ENCODE assay signal across 32 cellular contexts in the genomic region with DNA sequence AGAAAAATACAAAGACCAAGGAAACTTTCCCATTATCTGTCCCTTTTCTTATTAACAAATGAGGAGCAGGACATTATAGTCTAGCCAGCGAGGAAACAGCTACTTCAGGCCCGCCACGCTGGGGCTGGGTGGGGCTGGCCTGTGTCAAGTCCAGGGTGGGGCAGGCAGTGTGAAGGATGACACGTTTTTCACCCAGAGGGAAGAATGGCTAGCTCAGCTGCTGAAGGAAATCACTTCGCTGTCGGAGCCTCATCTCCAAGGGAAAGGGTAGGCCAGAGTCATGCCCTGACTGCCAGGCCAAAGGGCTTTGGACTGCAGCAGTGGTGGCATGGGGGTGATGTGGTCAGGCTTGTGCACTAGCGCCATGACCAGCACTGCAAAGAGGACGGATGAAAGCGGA. TPM values are rescaled to one million over a fixed set of nuclear protein-coding genes. Genes with fewer than 3 reads are reported as not detected.
"Had no signal": no experiment of that assay in that cellular context is flagged by ENCODE, and none has a peak within 500 bp of the region (broad histone marks: within the 10 kb centered on the region; RNA-seq: fewer than 3 reads in every experiment).

No MANE protein-coding gene starts in this region.

- H3K27ac ChIP-seq: adrenal gland, cardiac muscle cell, colonic mucosa, epithelial cell of prostate had no signal

- ATAC-seq: activated CD4-positive, alpha-beta T cell treated with anti-CD3 and anti-CD28 coated beads for 36 hours; activated CD8-positive, alpha-beta memory T cell treated with anti-CD3 and anti-CD28 coated beads, Interleukin-2, amount 10 ng/mL, durations not matched to agents 7 days and 5 days; activated CD8-positive, alpha-beta T cell treated with anti-CD3 and anti-CD28 coated beads, Interleukin-2, amount 10 ng/mL, durations not matched to agents 7 days and 5 days; activated naive CD8-positive, alpha-beta T cell treated with anti-CD3 and anti-CD28 coated beads, Interleukin-2, amount 50 U/mL, for 24 hours had no signal

- H3K4me3 Mint-ChIP-seq: activated CD4-positive, alpha-beta memory T cell treated with anti-CD3 and anti-CD28 coated beads for 36 hours; activated CD4-positive, alpha-beta T cell treated with anti-CD3 and anti-CD28 coated beads for 36 hours; activated CD4-positive, alpha-beta T cell treated with anti-CD3 and anti-CD28 coated beads, Interleukin-2, amount 10 ng/mL, durations not matched to agents 24 days and 14 days; activated CD8-positive, alpha-beta memory T cell treated with anti-CD3 and anti-CD28 coated beads, Interleukin-2, amount 10 ng/mL, durations not matched to agents 7 days and 5 days; activated CD8-positive, alpha-beta T cell treated with anti-CD3 and anti-CD28 coated beads, Interleukin-2, amount 10 ng/mL, durations not matched to agents 7 days and 5 days; activated naive CD4-positive, alpha-beta T cell treated with anti-CD3 and anti-CD28 coated beads for 36 hours; activated naive CD4-positive, alpha-beta T cell treated with anti-CD3 and anti-CD28 coated beads, Interleukin-2, amount 50 U/mL, for 24 hours; activated naive CD8-positive, alpha-beta T cell treated with anti-CD3 and anti-CD28 coated beads for 36 hours; activated naive CD8-positive, alpha-beta T cell treated with anti-CD3 and anti-CD28 coated beads, Interleukin-2, amount 50 U/mL, for 24 hours; activated T-helper 1 cell treated with anti-CD3 and anti-CD28 coated beads, Interleukin-12 subunit alpha, Interleukin-12 subunit beta, Interleukin-2, Interleukin-4 antibody, amounts not matched to agents 30 ng/mL and 10 ng/mL and 1 ng/mL, durations not matched to agents 14 hours and 24 hours and 36 hours; brain had no signal

- H3K4me3 ChIP-seq: adrenal gland, breast epithelium, cardiac muscle cell, colonic mucosa had no signal

- H3K9me3 Mint-ChIP-seq: activated CD4-positive, alpha-beta memory T cell treated with anti-CD3 and anti-CD28 coated beads for 36 hours; activated CD4-positive, alpha-beta T cell treated with anti-CD3 and anti-CD28 coated beads, Interleukin-2, amount 10 ng/mL, durations not matched to agents 24 days and 14 days; activated naive CD4-positive, alpha-beta T cell treated with anti-CD3 and anti-CD28 coated beads for 36 hours; activated naive CD4-positive, alpha-beta T cell treated with anti-CD3 and anti-CD28 coated beads, Interleukin-2, amount 50 U/mL, for 24 hours; activated naive CD8-positive, alpha-beta T cell treated with anti-CD3 and anti-CD28 coated beads for 36 hours; activated naive CD8-positive, alpha-beta T cell treated with anti-CD3 and anti-CD28 coated beads, Interleukin-2, amount 50 U/mL, for 24 hours; activated T-helper 1 cell treated with anti-CD3 and anti-CD28 coated beads, Interleukin-12 subunit alpha, Interleukin-12 subunit beta, Interleukin-2, Interleukin-4 antibody, amounts not matched to agents 30 ng/mL and 10 ng/mL and 1 ng/mL, durations not matched to agents 14 hours and 24 hours and 36 hours; activated T-helper 2 cell treated with anti-CD3 and anti-CD28 coated beads, Interferon-gamma antibody, Interleukin-2, Interleukin-4, amounts not matched to agents 10 μg/mL and 5 μg/mL and 100 μg/mL, durations not matched to agents 14 hours and 24 hours and 36 hours; brain had no signal

- H3K36me3 Mint-ChIP-seq: activated CD4-positive, alpha-beta memory T cell treated with anti-CD3 and anti-CD28 coated beads for 36 hours; activated CD8-positive, alpha-beta memory T cell treated with anti-CD3 and anti-CD28 coated beads, Interleukin-2, amount 10 ng/mL, durations not matched to agents 7 days and 5 days; activated naive CD4-positive, alpha-beta T cell treated with anti-CD3 and anti-CD28 coated beads, Interleukin-2, amount 50 U/mL, for 24 hours; activated naive CD8-positive, alpha-beta T cell treated with anti-CD3 and anti-CD28 coated beads for 36 hours; brain had no signal

- H3K4me1 ChIP-seq: adrenal gland, breast epithelium, colonic mucosa had no signal

- H3K36me3 ChIP-seq: adrenal gland, breast epithelium, colonic mucosa had no signal

- H3K9me3 ChIP-seq: adrenal gland, breast epithelium, colonic mucosa had no signal

- H3K27me3 ChIP-seq: adrenal gland, breast epithelium, cardiac muscle cell, colonic mucosa had no signal

- H3K27ac Mint-ChIP-seq: activated CD4-positive, alpha-beta memory T cell treated with anti-CD3 and anti-CD28 coated beads for 36 hours; activated CD4-positive, alpha-beta T cell treated with anti-CD3 and anti-CD28 coated beads for 36 hours; activated CD4-positive, alpha-beta T cell treated with anti-CD3 and anti-CD28 coated beads, Interleukin-2, amount 10 ng/mL, durations not matched to agents 24 days and 14 days; activated CD8-positive, alpha-beta memory T cell treated with anti-CD3 and anti-CD28 coated beads, Interleukin-2, amount 10 ng/mL, durations not matched to agents 7 days and 5 days; activated CD8-positive, alpha-beta T cell treated with anti-CD3 and anti-CD28 coated beads, Interleukin-2, amount 10 ng/mL, durations not matched to agents 7 days and 5 days; activated naive CD4-positive, alpha-beta T cell treated with anti-CD3 and anti-CD28 coated beads for 36 hours; activated naive CD4-positive, alpha-beta T cell treated with anti-CD3 and anti-CD28 coated beads, Interleukin-2, amount 50 U/mL, for 24 hours; activated naive CD8-positive, alpha-beta T cell treated with anti-CD3 and anti-CD28 coated beads for 36 hours; activated naive CD8-positive, alpha-beta T cell treated with anti-CD3 and anti-CD28 coated beads, Interleukin-2, amount 50 U/mL, for 24 hours; activated T-helper 1 cell treated with anti-CD3 and anti-CD28 coated beads, Interleukin-12 subunit alpha, Interleukin-12 subunit beta, Interleukin-2, Interleukin-4 antibody, amounts not matched to agents 30 ng/mL and 10 ng/mL and 1 ng/mL, durations not matched to agents 14 hours and 24 hours and 36 hours; activated T-helper 2 cell treated with anti-CD3 and anti-CD28 coated beads, Interferon-gamma antibody, Interleukin-2, Interleukin-4, amounts not matched to agents 10 μg/mL and 5 μg/mL and 100 μg/mL, durations not matched to agents 14 hours and 24 hours and 36 hours; brain had no signal

- H3K4me1 Mint-ChIP-seq: activated CD4-positive, alpha-beta T cell treated with anti-CD3 and anti-CD28 coated beads for 36 hours; activated CD4-positive, alpha-beta T cell treated with anti-CD3 and anti-CD28 coated beads, Interleukin-2, amount 10 ng/mL, durations not matched to agents 24 days and 14 days; activated CD8-positive, alpha-beta memory T cell treated with anti-CD3 and anti-CD28 coated beads, Interleukin-2, amount 10 ng/mL, durations not matched to agents 7 days and 5 days; activated naive CD4-positive, alpha-beta T cell treated with anti-CD3 and anti-CD28 coated beads, Interleukin-2, amount 50 U/mL, for 24 hours; activated naive CD8-positive, alpha-beta T cell treated with anti-CD3 and anti-CD28 coated beads, Interleukin-2, amount 50 U/mL, for 24 hours had no signal

- DNase-seq: activated CD4-positive, alpha-beta memory T cell treated with anti-CD3 and anti-CD28 coated beads for 36 hours; activated CD4-positive, alpha-beta T cell treated with anti-CD3 and anti-CD28 coated beads for 36 hours; activated CD4-positive, alpha-beta T cell treated with anti-CD3 and anti-CD28 coated beads, Interleukin-2, amount 10 ng/mL, durations not matched to agents 24 days and 14 days; activated CD4-positive, CD25-positive, alpha-beta regulatory T cell; activated CD4-positive, CD25-positive, alpha-beta regulatory T cell treated with anti-CD3 and anti-CD28 coated beads, Interleukin-2, amount 50 U/mL, for 72 hours; activated CD8-positive, alpha-beta memory T cell treated with anti-CD3 and anti-CD28 coated beads, Interleukin-2, amount 10 ng/mL, durations not matched to agents 7 days and 5 days; activated CD8-positive, alpha-beta memory T cell treated with anti-CD3 and anti-CD28 coated beads, Interleukin-2, amount 50 U/mL, for 4 hours; activated CD8-positive, alpha-beta T cell treated with anti-CD3 and anti-CD28 coated beads, Interleukin-2, amount 10 ng/mL, durations not matched to agents 7 days and 5 days; activated effector memory CD4-positive, alpha-beta T cell treated with anti-CD3 and anti-CD28 coated beads, Interleukin-2, amount 50 U/mL, for 16 hours; activated naive CD4-positive, alpha-beta T cell treated with anti-CD3 and anti-CD28 coated beads for 36 hours; activated naive CD8-positive, alpha-beta T cell treated with anti-CD3 and anti-CD28 coated beads for 36 hours; activated naive CD8-positive, alpha-beta T cell treated with anti-CD3 and anti-CD28 coated beads, Interleukin-2, amount 50 U/mL, for 24 hours; activated T-cell treated with anti-CD3 and anti-CD28 coated beads, Interleukin-2, amount 50 U/mL, for 1 hour; activated T-cell treated with anti-CD3 and anti-CD28 coated beads, Interleukin-2, amount 50 U/mL, for 48 hours; amygdala; aorta; central memory CD4-positive, alpha-beta T cell; cerebellar nuclear complex; colonic mucosa; effector CD8-positive, alpha-beta T cell; foreskin fibroblast; T-helper 2 cell had no signal

RNA-seq across cellular contexts. Expression of a gene that starts 24.4 kb away (rescaled TPM):
- total RNA-seq: activated CD4-positive, alpha-beta memory T cell treated with anti-CD3 and anti-CD28 coated beads for 36 hours; activated CD4-positive, alpha-beta T cell treated with anti-CD3 and anti-CD28 coated beads for 36 hours; activated CD4-positive, alpha-beta T cell treated with anti-CD3 and anti-CD28 coated beads, Interleukin-2, amount 10 ng/mL, durations not matched to agents 24 days and 14 days; activated CD8-positive, alpha-beta memory T cell treated with anti-CD3 and anti-CD28 coated beads for 36 hours; activated CD8-positive, alpha-beta memory T cell treated with anti-CD3 and anti-CD28 coated beads, Interleukin-2, amount 10 ng/mL, durations not matched to agents 7 days and 5 days; activated CD8-positive, alpha-beta T cell treated with anti-CD3 and anti-CD28 coated beads, Interleukin-2, amount 10 ng/mL, durations not matched to agents 7 days and 5 days; activated naive CD4-positive, alpha-beta T cell treated with anti-CD3 and anti-CD28 coated beads for 36 hours; activated naive CD8-positive, alpha-beta T cell treated with anti-CD3 and anti-CD28 coated beads for 36 hours; activated T-helper 1 cell treated with anti-CD3 and anti-CD28 coated beads, Interleukin-12 subunit alpha, Interleukin-12 subunit beta, Interleukin-2, Interleukin-4 antibody, amounts not matched to agents 30 ng/mL and 10 ng/mL and 1 ng/mL, durations not matched to agents 14 hours and 24 hours and 36 hours; activated T-helper 2 cell treated with anti-CD3 and anti-CD28 coated beads, Interferon-gamma antibody, Interleukin-2, Interleukin-4, amounts not matched to agents 10 μg/mL and 5 μg/mL and 100 μg/mL, durations not matched to agents 14 hours and 24 hours and 36 hours; T-helper 1 cell treated with Interleukin-12 subunit alpha and Interleukin-12 subunit beta and Interleukin-4 antibody, amounts not matched to agents 30 ng/mL and 1 ng/mL, for 36 hours had no signal
